20 cellular contexts compared by ENCODE assay signal in genomic region chr16:72837846-72838661, GRCh38.
DNase-seq lines count a peak whose midpoint lies in the region; ATAC-seq and TF ChIP-seq lines count a peak whose summit lies in the region.
"Had no signal": no experiment of that assay in that cellular context is flagged by ENCODE, and none has a peak within 500 bp of the region (broad histone marks: within the 10 kb centered on the region; RNA-seq: fewer than 3 reads in every experiment).

No MANE protein-coding gene starts in this region.

- BruUV-seq in IMR-90 (replicated peaks; lab: Mats Ljungman, UMichigan) = no TSS peak

- H3K23ac ChIP-seq in IMR-90 (ENCODE audit: low read depth, low read length) = no peak overlapping the region
- no peak overlapping the region for H3K23ac ChIP-seq in mesenchymal stem cell (ENCODE audit: low read length in 2 of 2)

- H3K79me1 ChIP-seq in IMR-90 (ENCODE audit: low read depth in 1 of 2, low read length in 2 of 2) (peaks cover 24 to 52% of the 10 kb centered on the region in 2 experiments; a peak in 3 of 4 replicates), mesenchymal stem cell (replicated peaks; ENCODE audit: low read length, poor library complexity, severe bottlenecking) (peaks cover 36% of the 10 kb centered on the region)

- DNase-seq in IMR-90 = peak; percentile 77
- DNase-seq in brain microvascular endothelial cell = no peak
- DNase-seq in mesenchymal stem cell = peak; percentile 50
- DNase-seq in retinal pigment epithelial cell (ENCODE audit: low read depth) = no peak
- DNase-seq in foreskin keratinocyte = no peak
- DNase-seq in left lobe of liver (ENCODE audit: low spot score) = no peak
- no peak for DNase-seq in erythroblast (lab: John Stamatoyannopoulos, UW)
- no peak for DNase-seq in EL
- DNase-seq: HCEC 1CT, islet precursor cell, KBM-7, mammary epithelial cell, naive B cell, NCI-H187, NCI-H345, NCI-H774, WERI-Rb-1 had no signal

- H3K4me2 ChIP-seq in IMR-90 (ENCODE audit: low read depth, low read length) (peak overlapping the region; percentile 3; the same call in 1 of the 2 replicates), mesenchymal stem cell (ENCODE audit: low read length, poor library complexity, severe bottlenecking) (no peak overlapping the region)

- H3K4me3 ChIP-seq in IMR-90 (ENCODE audit: insufficient read depth, low read depth, low read length) = no peak overlapping the region
- H3K4me3 ChIP-seq in brain microvascular endothelial cell (ENCODE audit: low read depth, low read length) = no peak overlapping the region
- H3K4me3 ChIP-seq in mesenchymal stem cell (ENCODE audit: insufficient read depth in 1 of 2, low read depth in 1 of 2, low read length in 2 of 2) = no peak overlapping the region
- no peak overlapping the region for H3K4me3 ChIP-seq in retinal pigment epithelial cell (ENCODE audit: low read length)
- H3K4me3 ChIP-seq: coronary artery had no signal

- H2BK20ac ChIP-seq in IMR-90 (ENCODE audit: low read depth, low read length) = no peak overlapping the region

- no peak overlapping the region for H4K91ac ChIP-seq in IMR-90 (ENCODE audit: insufficient read depth, low read depth, low read length)
- H4K91ac ChIP-seq in mesenchymal stem cell (ENCODE audit: low read length) = no peak overlapping the region

- no peak for TF ChIP-seq POLR2A in IMR-90 (IDR thresholded peaks at IDR 0.05; ENCODE audit: low read depth, low read length)
- TF ChIP-seq POLR2A in erythroblast (IDR thresholded peaks at IDR 0.05; ENCODE audit: low read length) = no peak

- no peak overlapping the region for H2BK12ac ChIP-seq in mesenchymal stem cell (ENCODE audit: low read length in 2 of 2)

- POLR2A ChIA-PET in IMR-90 (lab: Charles Lee; ENCODE audit: unreplicated experiment) = no interaction called here

- peaks cover 16% of the 10 kb centered on the region for H3K4me1 ChIP-seq in IMR-90 (ENCODE audit: control insufficient read depth, insufficient read depth, low read length)
- H3K4me1 ChIP-seq in mesenchymal stem cell (ENCODE audit: control insufficient read depth, insufficient read depth, low read depth, low read length) = peaks cover 3% of the 10 kb centered on the region
- peaks cover 3% of the 10 kb centered on the region for H3K4me1 ChIP-seq in foreskin keratinocyte

- no peak for TF ChIP-seq RAD21 in IMR-90 (IDR thresholded peaks at IDR 0.05; ENCODE audit: low read length)

- H3K36me3 ChIP-seq in IMR-90 (ENCODE audit: control insufficient read depth, insufficient read depth, low read length) (no peaks in the 10 kb centered on the region), brain microvascular endothelial cell (replicated peaks) (no peaks in the 10 kb centered on the region), mesenchymal stem cell (ENCODE audit: control insufficient read depth in 1 of 2, insufficient read depth in 2 of 2, low read depth in 1 of 2, low read length in 2 of 2) (no peaks in the 10 kb centered on the region)
- H3K36me3 ChIP-seq: WERI-Rb-1 had no signal

- H2AK5ac ChIP-seq in IMR-90 (ENCODE audit: low read depth, low read length) = 0 out of 2 replicates have a peak overlapping the region, but pooled peaks have one; percentile 1
- H2AK5ac ChIP-seq in mesenchymal stem cell (ENCODE audit: low read length, severe bottlenecking) = no peak overlapping the region

- H2BK15ac ChIP-seq in IMR-90 (ENCODE audit: low read depth, low read length) (no peak overlapping the region), mesenchymal stem cell (ENCODE audit: low read depth, poor library complexity, severe bottlenecking) (no peak overlapping the region)

- H2AFZ ChIP-seq in IMR-90 (replicated peaks; ENCODE audit: low read length, poor library complexity) (no peak overlapping the region), mesenchymal stem cell (ENCODE audit: low read depth, low read length) (no peak overlapping the region)

- H2BK120ac ChIP-seq in IMR-90 (ENCODE audit: low read depth, low read length) (no peak overlapping the region), mesenchymal stem cell (ENCODE audit: low read depth, low read length) (no peak overlapping the region)

- H3K9ac ChIP-seq in IMR-90 (ENCODE audit: low read depth, low read length) (no peak overlapping the region), mesenchymal stem cell (ENCODE audit: low read length) (no peak overlapping the region)

- H3K9me1 ChIP-seq in IMR-90 (ENCODE audit: insufficient read depth, low read length) = peaks cover 10% of the 10 kb centered on the region; the same call in 1 of the 2 replicates

- WGBS in IMR-90 (ENCODE audit: extremely low coverage in 2 of 2, insufficient read length in 1 of 2), 2 experiments = 33% methylated on average over 1 of the region's 11 CpGs; no CpG with 5 or more reads in 1 of the 2 experiments
- WGBS in mesenchymal stem cell = 85% methylated on average over 9 of the region's 11 CpGs

- H3K27me3 ChIP-seq in IMR-90 (ENCODE audit: control insufficient read depth, insufficient read depth, low read length) = no peaks in the 10 kb centered on the region
- H3K27me3 ChIP-seq in brain microvascular endothelial cell (replicated peaks) = no peaks in the 10 kb centered on the region
- H3K27me3 ChIP-seq in mesenchymal stem cell (ENCODE audit: control insufficient read depth in 1 of 2, insufficient read depth in 1 of 2, low read length in 2 of 2) = no peaks in the 10 kb centered on the region
- no peaks in the 10 kb centered on the region for H3K27me3 ChIP-seq in foreskin keratinocyte

- CTCF ChIA-PET in IMR-90 (lab: Yijun Ruan, JAX) = interaction anchor here (0.6 to 1.1 kb wide), 2 partner anchors 11 to 101 kb away, joined by 3 read pairs; no protein-coding TSS in a partner anchor

- H3K27ac ChIP-seq in IMR-90 (ENCODE audit: insufficient read depth, low read length) (no peak overlapping the region), brain microvascular endothelial cell (no peak overlapping the region), mesenchymal stem cell (ENCODE audit: low read length, poor library complexity, severe bottlenecking) (no peak overlapping the region), foreskin keratinocyte (no peak overlapping the region)
- H3K27ac ChIP-seq: C4-2B, coronary artery, WERI-Rb-1 had no signal

- dilution Hi-C loops in IMR-90 (cut with HindIII; ENCODE audit: low sequenced_read_pairs, unreplicated experiment) = no loop called here

- H3K18ac ChIP-seq in IMR-90 (ENCODE audit: low read depth, low read length) (no peak overlapping the region), mesenchymal stem cell (ENCODE audit: low read depth in 1 of 2, low read length in 2 of 2) (no peak overlapping the region)

- no peak overlapping the region for H3K56ac ChIP-seq in IMR-90 (ENCODE audit: extremely low read depth, insufficient read depth, low read length)

- no peak overlapping the region for H3K4ac ChIP-seq in IMR-90 (ENCODE audit: low read depth, low read length)
- H3K4ac ChIP-seq in mesenchymal stem cell (ENCODE audit: low read depth in 1 of 2, low read length in 2 of 2) = no peak overlapping the region

- ATAC-seq in IMR-90 (ENCODE audit: low read depth) (peak; percentile 94), foreskin keratinocyte (no peak), left lobe of liver (no peak)
- ATAC-seq: SK-N-SH treated with all-trans-retinoic acid at 6 μM for 48 hours had no signal

- H4K20me1 ChIP-seq in IMR-90 (ENCODE audit: insufficient read depth, low read length) = peaks cover 34% of the 10 kb centered on the region

- no peak overlapping the region for H2AK9ac ChIP-seq in IMR-90 (replicated peaks; ENCODE audit: low read depth, low read length, poor library complexity)

- TF ChIP-seq CTCF in IMR-90 (conservative IDR thresholded peaks at IDR 0.05; ENCODE audit: low read depth, low read length) = 0 out of 2 replicates have a peak, but pooled peaks have one; percentile 1
- TF ChIP-seq CTCF in brain microvascular endothelial cell (IDR thresholded peaks at IDR 0.05; ENCODE audit: low read depth, low read length, missing control alignments) = peak; percentile 29
- peak; percentile 13 for TF ChIP-seq CTCF in retinal pigment epithelial cell (conservative IDR thresholded peaks at IDR 0.05; ENCODE audit: low read depth, low read length)
- no peak for TF ChIP-seq CTCF in foreskin keratinocyte (conservative IDR thresholded peaks at IDR 0.05)

- in situ Hi-C loops in IMR-90 (cut with MboI; ENCODE audit: low sequenced_read_pairs) = no loop called here
- in situ Hi-C loops in brain microvascular endothelial cell (cut with HindIII; ENCODE audit: low pct_ligation_motif_present, low sequenced_read_pairs) = loop anchor here (25.0 kb wide), 1 partner anchor 374 kb away; no protein-coding TSS in a partner anchor

- no peaks in the 10 kb centered on the region for H3K9me3 ChIP-seq in IMR-90 (ENCODE audit: control insufficient read depth, insufficient read depth, low read length)
- H3K9me3 ChIP-seq in mesenchymal stem cell (ENCODE audit: control insufficient read depth, low read length) = no peaks in the 10 kb centered on the region

- no peak overlapping the region for H2BK5ac ChIP-seq in IMR-90 (ENCODE audit: low read depth, low read length, poor library complexity, severe bottlenecking)
- no peak overlapping the region for H2BK5ac ChIP-seq in mesenchymal stem cell (ENCODE audit: low read depth, low read length, poor library complexity, severe bottlenecking)

- H4K8ac ChIP-seq in IMR-90 (ENCODE audit: low read depth in 2 of 2, low read length in 2 of 2) (no peak overlapping the region), mesenchymal stem cell (ENCODE audit: low read length) (no peak overlapping the region)

- H3K14ac ChIP-seq in IMR-90 (replicated peaks; ENCODE audit: low read depth, low read length) = 0 out of 2 replicates have a peak overlapping the region, but pooled peaks have one; percentile 4
- no peak overlapping the region for H3K14ac ChIP-seq in mesenchymal stem cell (ENCODE audit: low read length in 2 of 2)

- no peak overlapping the region for H4K5ac ChIP-seq in IMR-90 (ENCODE audit: low read depth, low read length)

- intact Hi-C loops in IMR-90 (cut with micrococcal nuclease) = loop anchor here (5.0 to 10.0 kb wide), 3 partner anchors 94 to 1117 kb away; no protein-coding TSS in a partner anchor

TF ChIP-seq in IMR-90, 13 proteins besides CTCF, POLR2A, EP300 and RAD21:
- TF ChIP-seq CEBPB (IDR thresholded peaks at IDR 0.05; ENCODE audit: low read depth, low read length) (peak; percentile 80), NFE2L2 (IDR thresholded peaks at IDR 0.05; ENCODE audit: low read depth, low read length) (no peak), SMC3 (IDR thresholded peaks at IDR 0.05; ENCODE audit: low read depth, low read length) (peak; percentile 21; the same call in 1 of the 2 replicates)

Comparison
In these comparisons a context has a peak if more than half of its experiments do, and no peak if none do; other contexts are left out.
1. DNase-seq: peak in IMR-90 (single experiment) and mesenchymal stem cell (single experiment); none in brain microvascular endothelial cell (single experiment), retinal pigment epithelial cell (single experiment), foreskin keratinocyte (0 of 2), left lobe of liver (single experiment), erythroblast (0 of 2) and EL (single experiment).